In the genomic region with DNA sequence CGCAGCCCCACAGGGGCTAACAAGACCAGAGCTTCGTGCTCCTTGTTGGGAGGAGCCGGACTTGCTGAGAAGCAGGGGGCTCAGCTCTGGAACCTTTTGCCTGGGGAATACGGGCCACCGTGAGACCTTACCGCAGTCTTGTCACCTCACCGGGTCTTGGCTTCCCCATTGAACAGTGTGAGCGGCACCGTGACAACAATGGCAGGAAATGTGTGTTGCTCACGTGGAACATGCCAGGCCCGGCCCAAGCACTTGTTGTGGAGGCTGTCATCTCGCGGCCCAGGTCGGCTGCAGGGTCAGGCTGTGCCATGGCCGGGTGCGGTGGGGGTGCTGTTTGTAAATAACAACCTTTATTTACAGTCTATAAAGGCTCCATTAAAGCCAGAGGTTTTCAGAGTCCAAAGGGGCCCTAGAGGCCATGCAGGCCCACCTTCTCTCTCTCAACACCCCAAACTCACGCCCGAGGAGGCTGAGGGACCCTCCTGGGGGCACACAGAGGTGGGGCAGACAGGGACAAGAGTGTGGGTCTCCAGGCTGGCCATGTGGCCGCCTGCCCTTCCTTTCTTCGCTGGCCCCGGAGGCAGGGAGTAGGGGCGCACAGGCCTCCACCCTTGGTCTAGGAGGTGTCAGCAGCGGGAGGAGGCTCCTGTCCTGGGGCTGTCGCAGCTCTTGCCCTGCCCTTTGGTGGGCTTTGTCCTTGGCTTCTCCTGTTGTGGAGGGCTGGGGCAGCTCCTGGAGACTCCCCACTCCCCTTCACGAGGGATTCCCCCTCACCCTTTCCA, we compare ENCODE assay signal across 15 cellular contexts.
"Had no signal": no experiment of that assay in that cellular context is flagged by ENCODE, and none has a peak within 500 bp of the region (broad histone marks: within the 10 kb centered on the region; RNA-seq: fewer than 3 reads in every experiment).

No MANE protein-coding gene starts in this region.

- ATAC-seq: activated naive CD4-positive, alpha-beta T cell treated with anti-CD3 and anti-CD28 coated beads, Interleukin-2, amount 50 U/mL, for 72 hours; lower lobe of right lung; naive thymus-derived CD8-positive, alpha-beta T cell had no signal

- H3K27me3 ChIP-seq: right lobe of liver had no signal

- H3K36me3 ChIP-seq: lower lobe of right lung, right lobe of liver, thoracic aorta had no signal

- DNase-seq: activated CD4-positive, alpha-beta T cell treated with anti-CD3 and anti-CD28 coated beads for 1 hour; activated gamma-delta T cell treated with Interleukin-2 at 50 U/mL for 16 hours; activated T-cell treated with anti-CD3 and anti-CD28 coated beads, Interleukin-2, amount 50 U/mL, for 1 hour; aorta; erythroblast; foreskin fibroblast; kidney; lower lobe of right lung; naive thymus-derived CD8-positive, alpha-beta T cell; right lobe of liver; stimulated activated CD4-positive, alpha-beta T cell treated with anti-CD3 and anti-CD28 coated beads, Interleukin-2, amount 100 ng/mL, for 24 hours; stimulated activated naive CD4-positive, alpha-beta T cell treated with Interleukin-2 at 50 U/mL for 16 hours had no signal

- H3K4me3 ChIP-seq: lower lobe of right lung, right lobe of liver, skin epidermis, thoracic aorta had no signal
